In genomic region chr15:42577514-42578031, GRCh38 we compare ENCODE assay signal across 12 cellular contexts. TPM values are rescaled to one million over a fixed set of nuclear protein-coding genes. Genes with fewer than 3 reads are reported as not detected.
DNase-seq lines count a peak whose midpoint lies in the region; ATAC-seq and TF ChIP-seq lines count a peak whose summit lies in the region.
"Had no signal": no experiment of that assay in that cellular context is flagged by ENCODE, and none has a peak within 500 bp of the region (broad histone marks: within the 10 kb centered on the region; RNA-seq: fewer than 3 reads in every experiment).

No MANE protein-coding gene starts in this region.

- no peak overlapping the region for H2BK12ac ChIP-seq in mesenchymal stem cell (ENCODE audit: low read length in 2 of 2)

- H3K23ac ChIP-seq in mesenchymal stem cell (ENCODE audit: low read length in 2 of 2): no peak overlapping the region

- H3K4me2 ChIP-seq in mesenchymal stem cell (ENCODE audit: low read length, poor library complexity, severe bottlenecking): no peak overlapping the region

- peak overlapping the region; percentile 51 for H3K9ac ChIP-seq in mesenchymal stem cell (ENCODE audit: low read length)

- TF ChIP-seq CTCF in astrocyte of the cerebellum (IDR thresholded peaks at IDR 0.05; ENCODE audit: low read depth, low read length, missing control alignments): no peak

- H3K14ac ChIP-seq in mesenchymal stem cell (ENCODE audit: low read length in 2 of 2): no peak overlapping the region

- ATAC-seq in GM19452 (IDR thresholded peaks at IDR 0.05; ENCODE audit: unreplicated experiment) (no peak), GM21723 (IDR thresholded peaks at IDR 0.05; ENCODE audit: unreplicated experiment) (no peak)
- ATAC-seq: left colon had no signal

- in situ Hi-C loops in astrocyte of the cerebellum (cut with HindIII; ENCODE audit: low sequenced_read_pairs): no loop called here

- no CpG with 5 or more reads among the region's 1 CpG for WGBS in mesenchymal stem cell

- no peak overlapping the region for H2AK5ac ChIP-seq in mesenchymal stem cell (ENCODE audit: low read length, severe bottlenecking)

- H3K79me1 ChIP-seq in mesenchymal stem cell (replicated peaks; ENCODE audit: low read length, poor library complexity, severe bottlenecking): peaks cover 12% of the 10 kb centered on the region

- no peak overlapping the region for H2BK15ac ChIP-seq in mesenchymal stem cell (ENCODE audit: low read depth, poor library complexity, severe bottlenecking)

- H2BK120ac ChIP-seq in mesenchymal stem cell (ENCODE audit: low read depth, low read length): no peak overlapping the region

- no peaks in the 10 kb centered on the region for H3K36me3 ChIP-seq in mesenchymal stem cell (ENCODE audit: control insufficient read depth in 1 of 2, insufficient read depth in 2 of 2, low read depth in 1 of 2, low read length in 2 of 2)

- no peak overlapping the region for H4K8ac ChIP-seq in mesenchymal stem cell (ENCODE audit: low read length)

- no peaks in the 10 kb centered on the region for H3K9me3 ChIP-seq in mesenchymal stem cell (ENCODE audit: control insufficient read depth, low read length)

- DNase-seq in AG20443 (ENCODE audit: low spot score) (peak; percentile 49), H4 (ENCODE audit: low spot score) (peak; percentile 18), astrocyte of the cerebellum (ENCODE audit: low read depth) (peak; percentile 85), mesenchymal stem cell (peak; percentile 27), D341Med (ENCODE audit: low spot score) (no peak), hippocampal formation (lab: John Stamatoyannopoulos, UW) (no peak)
- DNase-seq: activated CD4-positive, alpha-beta T cell treated with anti-CD3 and anti-CD28 coated beads for 4 hours; left colon; NK-92 treated with Interleukin-12 subunit alpha and Interleukin-12 subunit beta, amount 100 ng/mL, for 24 hours; stimulated activated CD4-positive, alpha-beta T cell treated with anti-CD3 and anti-CD28 coated beads, Interleukin-4, amount 100 ng/mL, for 1 hour had no signal

- no peak overlapping the region for H2BK5ac ChIP-seq in mesenchymal stem cell (ENCODE audit: low read depth, low read length, poor library complexity, severe bottlenecking)

- no peak overlapping the region for H3K27ac ChIP-seq in mesenchymal stem cell (ENCODE audit: low read length, poor library complexity, severe bottlenecking)

- H4K91ac ChIP-seq in mesenchymal stem cell (ENCODE audit: low read length): no peak overlapping the region

- H3K27me3 ChIP-seq in mesenchymal stem cell (ENCODE audit: control insufficient read depth in 1 of 2, insufficient read depth in 1 of 2, low read length in 2 of 2): no peaks in the 10 kb centered on the region

- no peak overlapping the region for H2AFZ ChIP-seq in mesenchymal stem cell (ENCODE audit: low read depth, low read length)

- no peak overlapping the region for H3K4ac ChIP-seq in mesenchymal stem cell (ENCODE audit: low read depth in 1 of 2, low read length in 2 of 2)

- H3K4me1 ChIP-seq in mesenchymal stem cell (ENCODE audit: control insufficient read depth, insufficient read depth, low read depth, low read length): peaks cover 8% of the 10 kb centered on the region

- no peak overlapping the region for H3K4me3 ChIP-seq in astrocyte of the cerebellum (ENCODE audit: low read depth, low read length)
- H3K4me3 ChIP-seq in mesenchymal stem cell (ENCODE audit: insufficient read depth in 1 of 2, low read depth in 1 of 2, low read length in 2 of 2): peak overlapping the region in 1 of 2 experiments; percentile 67

- H3K18ac ChIP-seq in mesenchymal stem cell (ENCODE audit: low read depth in 1 of 2, low read length in 2 of 2): no peak overlapping the region

RNA-seq across cellular contexts. Expression of gene STARD9, which starts 2.2 kb away (rescaled TPM):
- total RNA-seq in H4 (2014; rRNA removed; shearing (Covaris generic)): 0.70 and 0.88 TPM in 2 replicates
- 1.8 TPM for polyA plus RNA-seq in mesenchymal stem cell (2013, experiment 1 of 2)
- polyA plus RNA-seq in mesenchymal stem cell (2013, experiment 2 of 2): 1.6 TPM

RNA-seq across cellular contexts. Expression of gene HAUS2, which starts 28.9 kb away (rescaled TPM):
- 40.0 and 41.8 TPM in 2 replicates for total RNA-seq in H4 (2014; rRNA removed; shearing (Covaris generic))
- polyA plus RNA-seq in mesenchymal stem cell (2013, experiment 1 of 2): 14.6 TPM
- 14.3 TPM for polyA plus RNA-seq in mesenchymal stem cell (2013, experiment 2 of 2)

RNA-seq across cellular contexts. Expression of gene LRRC57, which starts 29.0 kb away (rescaled TPM):
- total RNA-seq in H4 (2014; rRNA removed; shearing (Covaris generic)): 6.3 and 14.2 TPM in 2 replicates
- 10.9 TPM for polyA plus RNA-seq in mesenchymal stem cell (2013, experiment 1 of 2)
- polyA plus RNA-seq in mesenchymal stem cell (2013, experiment 2 of 2): 11.1 TPM

Comparison
In these comparisons a context has a peak if more than half of its experiments do, and no peak if none do; other contexts are left out.
1. DNase-seq: peak in AG20443 (single experiment), H4 (single experiment), astrocyte of the cerebellum (single experiment) and mesenchymal stem cell (single experiment); none in D341Med (single experiment) and hippocampal formation (0 of 2).